In the genomic region with DNA sequence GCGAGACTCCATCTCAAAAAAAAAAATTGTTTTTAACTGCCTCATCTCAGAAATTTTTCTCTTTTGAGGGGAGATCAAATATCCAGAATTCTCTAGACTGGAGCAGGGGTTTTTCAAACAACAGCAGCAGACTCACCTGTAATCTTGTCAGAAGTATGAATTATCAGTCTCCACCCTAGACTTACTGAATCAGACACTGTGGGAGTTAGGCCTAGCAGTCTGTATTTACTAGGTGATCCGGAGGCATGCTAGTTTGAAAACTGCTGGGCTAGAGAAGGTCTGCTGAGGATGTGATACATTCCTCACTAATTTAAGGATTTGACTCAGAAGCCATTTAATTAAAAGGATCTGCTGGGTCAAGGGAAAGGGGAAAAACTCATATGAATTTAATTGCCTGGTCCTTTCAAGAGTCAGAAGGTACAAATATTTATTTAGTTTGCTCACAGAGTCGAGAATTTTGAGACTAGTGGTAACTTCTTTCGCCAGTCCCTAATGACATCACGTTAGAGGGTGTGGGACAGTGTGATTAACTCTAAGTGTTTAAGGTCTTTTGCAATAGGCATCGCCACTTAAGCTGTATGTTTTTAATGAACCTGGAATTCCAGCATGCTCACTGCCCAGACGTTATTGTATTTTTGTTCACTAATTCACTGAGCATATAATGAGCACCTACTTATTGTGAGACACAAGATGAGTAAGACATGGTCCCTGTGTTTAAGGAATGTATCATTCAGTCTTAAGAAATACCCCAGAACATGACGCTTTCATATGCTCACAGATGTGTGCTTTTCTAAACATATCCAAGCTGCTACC, we compare ENCODE assay signal across 16 cellular contexts. TPM values are rescaled to one million over a fixed set of nuclear protein-coding genes. Genes with fewer than 3 reads are reported as not detected.
A peak's percentile ranks its signal among the peaks of the same experiment; 100 is the strongest.
DNase-seq lines count a peak whose midpoint lies in the region; ATAC-seq, FAIRE-seq and TF ChIP-seq lines count a peak whose summit lies in the region.
"Had no signal": no experiment of that assay in that cellular context is flagged by ENCODE, and none has a peak within 500 bp of the region (broad histone marks: within the 10 kb centered on the region; RNA-seq: fewer than 3 reads in every experiment).

No MANE protein-coding gene starts in this region.

- peak; percentile 92 for FAIRE-seq in A549 (lab: Jason Lieb, UNC)
- no peak for FAIRE-seq in GM12878 (lab: Jason Lieb, UNC)

- H3K4me1 ChIP-seq in A549 = peaks cover 36% of the 10 kb centered on the region
- peaks cover 11% of the 10 kb centered on the region; the same call in 1 of the 2 replicates for H3K4me1 ChIP-seq in GM12878 (ENCODE audit: control insufficient read depth, insufficient read depth, low read length)
- no peaks in the 10 kb centered on the region for H3K4me1 ChIP-seq in gastroesophageal sphincter
- H3K4me1 ChIP-seq: HAP-1 had no signal

- intact Hi-C loops in GM12878 (cut with micrococcal nuclease; ENCODE audit: unreplicated experiment) = no loop called here

- H3K79me2 ChIP-seq in GM12878 (ENCODE audit: control insufficient read depth, insufficient read depth, low read length) = no peaks in the 10 kb centered on the region

- 32% methylated on average over 8 of the region's 8 CpGs for WGBS in A549 (ENCODE audit: missing lambda C conversion rate)
- WGBS in GM12878 (ENCODE audit: insufficient coverage, insufficient replicate concordance, low lambda C conversion rate, missing lambda C conversion rate) = 91% methylated on average over 8 of the region's 8 CpGs
- 62 to 77% methylated on average over 7 to 8 of the region's 8 CpGs for WGBS in gastroesophageal sphincter (ENCODE audit: low coverage in 1 of 2), 2 donors

- peak overlapping the region; percentile 28; the same call in 1 of the 2 replicates for H3K4me3 Mint-ChIP-seq in HFFc6
- no peak overlapping the region for H3K4me3 Mint-ChIP-seq in activated T-cell treated with anti-CD3 and anti-CD28 coated beads, Interleukin-2, amount 50 U/mL, for 24 hours
- H3K4me3 Mint-ChIP-seq: nephron had no signal

- POLR2A ChIA-PET in A549 (lab: Yijun Ruan, JAX) = interaction anchor here (1.0 kb wide), 1 partner anchor 50 kb away, joined by 5 read pairs; a partner anchor contains a TSS
- POLR2A ChIA-PET in GM12878 (lab: Charles Lee) = no interaction called here

- TSS peak; percentile 33 for BruUV-seq in GM12878 (replicated peaks; lab: Mats Ljungman, UMichigan)

- TF ChIP-seq EP300 in A549 (IDR thresholded peaks at IDR 0.05) (no peak), GM12878 (IDR thresholded peaks at IDR 0.05; ENCODE audit: borderline replicate concordance in 1 of 2, control insufficient read depth in 1 of 2, low read depth in 2 of 2, low read length in 2 of 2) (no peak), gastroesophageal sphincter (IDR thresholded peaks at IDR 0.05) (no peak)

- H3K27me3 ChIP-seq in GM12878 (replicated peaks in 1 of 2; ENCODE audit: control insufficient read depth in 2 of 2, insufficient read depth in 2 of 2, low read length in 1 of 2) (no peaks in the 10 kb centered on the region), gastroesophageal sphincter (no peaks in the 10 kb centered on the region)

- RAD21 ChIA-PET in GM12878 (lab: Charles Lee; ENCODE audit: unreplicated experiment) = no interaction called here

- no peaks in the 10 kb centered on the region for H4K20me1 ChIP-seq in GM12878 (ENCODE audit: control insufficient read depth, insufficient read depth)

- H3K9ac ChIP-seq in GM12878 (ENCODE audit: control insufficient read depth, insufficient read depth, low read length) = no peak overlapping the region

- H3K9me3 ChIP-seq in A549 = no peaks in the 10 kb centered on the region
- H3K9me3 ChIP-seq in GM12878 (replicated peaks; ENCODE audit: control insufficient read depth, insufficient read depth, low read length) = no peaks in the 10 kb centered on the region; the same call in 2 of the 3 replicates
- H3K9me3 ChIP-seq in gastroesophageal sphincter = no peaks in the 10 kb centered on the region
- H3K9me3 ChIP-seq: HAP-1 had no signal

- TF ChIP-seq RAD21 in A549 (conservative IDR thresholded peaks at IDR 0.05 in 1 of 2, IDR thresholded peaks at IDR 0.05 in 1 of 2) = no peak
- no peak for TF ChIP-seq RAD21 in GM12878 (IDR thresholded peaks at IDR 0.05; ENCODE audit: insufficient read depth, low read depth, low read length)

- TF ChIP-seq CTCF in A549 (IDR thresholded peaks at IDR 0.05) (no peak), HFFc6 (IDR thresholded peaks at IDR 0.05) (no peak), GM12878 (IDR thresholded peaks at IDR 0.05 in 2 of 3, conservative IDR thresholded peaks at IDR 0.05 in 1 of 3; ENCODE audit: control insufficient read depth in 2 of 3, extremely low read depth in 1 of 3, insufficient read depth in 1 of 3, low read depth in 3 of 3, low read length in 3 of 3) (no peak), gastroesophageal sphincter (IDR thresholded peaks at IDR 0.05) (no peak)

- H2AFZ ChIP-seq in GM12878 (ENCODE audit: control insufficient read depth, low read depth, low read length) = no peak overlapping the region

- in situ Hi-C loops in GM12878 (cut with MboI) = no loop called here

- DNase-seq in A549 (ENCODE audit: low read depth in 1 of 2, low spot score in 1 of 2) (peak in 1 of 2 experiments; percentile 45), HFFc6 (peak; percentile 76), GM12878 (ENCODE audit: low read depth, low spot score) (no peak), NCI-H128 (lab: John Stamatoyannopoulos, UW; ENCODE audit: unreplicated experiment) (no peak)
- no peak for DNase-seq in activated effector memory CD4-positive, alpha-beta T cell treated with anti-CD3 and anti-CD28 coated beads, Interleukin-2, amount 50 U/mL, for 16 hours
- DNase-seq in activated T-cell treated with anti-CD3 and anti-CD28 coated beads, Interleukin-2, amount 50 U/mL, for 24 hours = no peak
- DNase-seq: aorta; islet precursor cell; NCI-H2171; Right ventricle myocardium superior; stimulated activated naive CD4-positive, alpha-beta T cell treated with Interleukin-2 at 50 U/mL for 16 hours had no signal

- H3K4me3 ChIP-seq in A549 (no peak overlapping the region), GM12878 (no peak overlapping the region), gastroesophageal sphincter (no peak overlapping the region)
- H3K4me3 ChIP-seq: HAP-1 had no signal

- H3K36me3 Mint-ChIP-seq in HFFc6 (ENCODE audit: low read depth) = peaks cover 45% of the 10 kb centered on the region
- H3K36me3 Mint-ChIP-seq in activated T-cell treated with anti-CD3 and anti-CD28 coated beads, Interleukin-2, amount 50 U/mL, for 24 hours (ENCODE audit: low read depth) = peaks cover 64% of the 10 kb centered on the region

- H3K36me3 ChIP-seq in GM12878 (ENCODE audit: control insufficient read depth in 2 of 2, insufficient read depth in 2 of 2, low read length in 1 of 2) (peaks cover 2 to 30% of the 10 kb centered on the region in 2 experiments), gastroesophageal sphincter (peaks cover 0 to 100% of the 10 kb centered on the region in 2 donors)

- peak overlapping the region; percentile 34 to 44 for H3K27ac ChIP-seq in A549
- no peak overlapping the region for H3K27ac ChIP-seq in GM12878 (ENCODE audit: control insufficient read depth, insufficient read depth)
- H3K27ac ChIP-seq in gastroesophageal sphincter = peak overlapping the region in 2 of 4 donors; percentile 8
- H3K27ac ChIP-seq: VCaP had no signal

- SMC1A ChIA-PET in GM12878 (lab: Charles Lee; ENCODE audit: uncharacterized antibody, unreplicated experiment) = interaction anchor here (0.7 to 1.3 kb wide), 5 partner anchors 9 to 55 kb away, joined by 3 to 5 read pairs (median 3); no protein-coding TSS in a partner anchor

- no peaks in the 10 kb centered on the region for H3K9me3 Mint-ChIP-seq in HFFc6
- no peaks in the 10 kb centered on the region for H3K9me3 Mint-ChIP-seq in activated T-cell treated with anti-CD3 and anti-CD28 coated beads, Interleukin-2, amount 50 U/mL, for 24 hours
- H3K9me3 Mint-ChIP-seq: nephron had no signal

- H3K27me3 Mint-ChIP-seq in HFFc6 (ENCODE audit: insufficient read depth) = no peaks in the 10 kb centered on the region; the same call in 1 of the 2 replicates
- no peaks in the 10 kb centered on the region for H3K27me3 Mint-ChIP-seq in activated T-cell treated with anti-CD3 and anti-CD28 coated beads, Interleukin-2, amount 50 U/mL, for 24 hours

- peak overlapping the region; percentile 85 for H3K27ac Mint-ChIP-seq in HFFc6
- H3K27ac Mint-ChIP-seq in activated T-cell treated with anti-CD3 and anti-CD28 coated beads, Interleukin-2, amount 50 U/mL, for 24 hours = no peak overlapping the region
- H3K27ac Mint-ChIP-seq: nephron had no signal

- H3K4me1 Mint-ChIP-seq in HFFc6 (ENCODE audit: low read depth) = peaks cover 38% of the 10 kb centered on the region
- peaks cover 7% of the 10 kb centered on the region for H3K4me1 Mint-ChIP-seq in activated T-cell treated with anti-CD3 and anti-CD28 coated beads, Interleukin-2, amount 50 U/mL, for 24 hours (ENCODE audit: low read depth)
- H3K4me1 Mint-ChIP-seq: nephron had no signal

- ATAC-seq in A549 (peak; percentile 85 to 95), GM12878 (no peak), gastroesophageal sphincter (peak; percentile 44), HG02870 (IDR thresholded peaks at IDR 0.05; ENCODE audit: unreplicated experiment) (no peak)

- no peak for TF ChIP-seq POLR2A in A549 (IDR thresholded peaks at IDR 0.05; ENCODE audit: low read length)
- TF ChIP-seq POLR2A in GM12878 (IDR thresholded peaks at IDR 0.05; ENCODE audit: low read depth, low read length) = no peak
- TF ChIP-seq POLR2A in gastroesophageal sphincter (IDR thresholded peaks at IDR 0.05) = no peak

- peak overlapping the region; percentile 49 for H3K4me2 ChIP-seq in A549
- no peak overlapping the region for H3K4me2 ChIP-seq in GM12878 (ENCODE audit: control insufficient read depth, insufficient read depth)

- CTCF ChIA-PET in A549 (lab: Yijun Ruan, JAX) = interaction anchor here (0.5 to 5.4 kb wide), 12 partner anchors 10 to 162 kb away, joined by 3 to 19 read pairs (median 3); no protein-coding TSS in a partner anchor
- CTCF ChIA-PET in GM12878 (lab: Yijun Ruan, JAX) = interaction anchor here (0.6 to 1.5 kb wide), 5 partner anchors 8 to 251 kb away, joined by 3 to 4 read pairs (median 3); no protein-coding TSS in a partner anchor

RNA-seq across cellular contexts. Expression of a gene that starts 14.2 kb away (rescaled TPM):
- polyA plus RNA-seq in A549 (2011; rRNA removed) (33.7 and 59.6 TPM in 2 replicates), A549 (2017; fragmentation: RNase III; extraction: RNeasy Plus Mini Kit Qiagen cat#74134 plus additional on column Dnase treatment) (25.8 to 27.3 TPM (median 26.7 TPM) in 3 replicates), GM12878 (2011; rRNA removed) (56.1 and 76.6 TPM in 2 replicates), GM12878 (2014; fragmentation: Illumina TruSeq; extraction: Trizol) (43.1 and 63.1 TPM in 2 replicates), GM12878 (2014; fragmentation: Nextera tagmentation; extraction: Ambion mirVana) (1 to 10 TPM; 3.0 to 6.4 TPM), GM12878 (2014; rRNA removed) (35.0 and 38.5 TPM in 2 replicates), GM12878 (2016; fragmentation: Nextera tagmentation; extraction: Ambion mirVana) (10 to 100 TPM; 28.3 to 33.4 TPM)
- polyA plus RNA-seq in A549 (2012; cell fraction: cytosol; rRNA removed) = 36.3 and 39.6 TPM in 2 replicates
- polyA plus RNA-seq in A549 (2012; cell fraction: nucleus; rRNA removed) = 219 and 262 TPM in 2 replicates
- 115 and 146 TPM in 2 replicates for polyA minus RNA-seq in A549 (2011; rRNA and poly(A)+ RNA removed)
- total RNA-seq in HFFc6 (2021; fragmentation: NEBNext Ultra II Directional; extraction: Animal tissue kit (Norgen Biotek cat#: 25700)) = 10 to 100 TPM; 29.6 to 56.7 (median 37.1) TPM
- 478 and 487 TPM in 2 replicates for total RNA-seq in GM12878 (2013; cell fraction: nucleolus; rRNA removed)
- total RNA-seq in GM12878 (2014; rRNA removed) (26.2 and 32.9 TPM in 2 replicates), GM12878 (2014; rRNA removed; fragmentation: Illumina TruSeq; extraction: Trizol) (21.8 and 23.4 TPM in 2 replicates), GM12878 (2021) (42.6 and 50.3 TPM in 2 replicates), gastroesophageal sphincter (10 to 100 TPM; 47.5 to 84.5 (median 65.4) TPM)
- polyA plus RNA-seq in GM12878 (2011; ENCODE audit: low read depth) = 27.2 TPM
- polyA plus RNA-seq in GM12878 (2011; cell fraction: cytosol; rRNA removed) = 87.3 and 102 TPM in 2 replicates
- polyA plus RNA-seq in GM12878 (2011; cell fraction: nucleus; rRNA removed) = 272 and 292 TPM in 2 replicates
- polyA plus RNA-seq in GM12878 (2012) = 35.2 and 37.5 TPM in 2 replicates
- 170 and 189 TPM in 2 replicates for polyA minus RNA-seq in GM12878 (2011; rRNA and poly(A)+ RNA removed)
- polyA minus RNA-seq in GM12878 (2011; cell fraction: cytosol; rRNA and poly(A)+ RNA removed) = 27.9 and 53.3 TPM in 2 replicates
- polyA minus RNA-seq in GM12878 (2011; cell fraction: nucleus; rRNA and poly(A)+ RNA removed) = 149 and 228 TPM in 2 replicates

RNA-seq across cellular contexts. Expression of a gene that starts 49.9 kb away (rescaled TPM):
- polyA plus RNA-seq in A549 (2011; rRNA removed) = 91.4 and 101 TPM in 2 replicates
- 179 and 201 TPM in 2 replicates for polyA plus RNA-seq in A549 (2012; cell fraction: cytosol; rRNA removed)
- polyA plus RNA-seq in A549 (2012; cell fraction: nucleus; rRNA removed) = 194 and 208 TPM in 2 replicates
- 371 to 416 TPM (median 377 TPM) in 3 replicates for polyA plus RNA-seq in A549 (2017; fragmentation: RNase III; extraction: RNeasy Plus Mini Kit Qiagen cat#74134 plus additional on column Dnase treatment)
- 68.0 and 70.8 TPM in 2 replicates for polyA minus RNA-seq in A549 (2011; rRNA and poly(A)+ RNA removed)
- total RNA-seq in HFFc6 (2021; fragmentation: NEBNext Ultra II Directional; extraction: Animal tissue kit (Norgen Biotek cat#: 25700)) = 1,000 to 10,000 TPM; 1,059 to 1,221 (median 1,100) TPM
- total RNA-seq in GM12878 (2013; cell fraction: nucleolus; rRNA removed) = 0.15 TPM in 1 of 2 replicates, not detected in the other
- total RNA-seq in GM12878 (2014; rRNA removed) = 0.27 and 0.40 TPM in 2 replicates
- total RNA-seq in GM12878 (2014; rRNA removed; fragmentation: Illumina TruSeq; extraction: Trizol) = 0.18 and 0.40 TPM in 2 replicates
- total RNA-seq in GM12878 (2021) = 0.93 and 1.1 TPM in 2 replicates
- 0.72 TPM for polyA plus RNA-seq in GM12878 (2011; ENCODE audit: low read depth)
- polyA plus RNA-seq in GM12878 (2011; rRNA removed) = 0.04 and 0.07 TPM in 2 replicates
- 0.01 and 0.05 TPM in 2 replicates for polyA plus RNA-seq in GM12878 (2011; cell fraction: cytosol; rRNA removed)
- polyA plus RNA-seq in GM12878 (2011; cell fraction: nucleus; rRNA removed) = not detected in 2 replicates
- polyA plus RNA-seq in GM12878 (2012) = 1.5 and 2.4 TPM in 2 replicates
- polyA plus RNA-seq in GM12878 (2014; fragmentation: Illumina TruSeq; extraction: Trizol) = 0.22 and 0.34 TPM in 2 replicates
- polyA plus RNA-seq in GM12878 (2014; fragmentation: Nextera tagmentation; extraction: Ambion mirVana) = under 1 TPM; 0.03 to 0.05 TPM
- polyA plus RNA-seq in GM12878 (2014; rRNA removed) = 0.39 and 0.67 TPM in 2 replicates
- polyA plus RNA-seq in GM12878 (2016; fragmentation: Nextera tagmentation; extraction: Ambion mirVana) = under 1 TPM; 0.30 to 0.40 TPM
- not detected in 2 replicates for polyA minus RNA-seq in GM12878 (2011; rRNA and poly(A)+ RNA removed)
- 0.53 and 1.7 TPM in 2 replicates for polyA minus RNA-seq in GM12878 (2011; cell fraction: cytosol; rRNA and poly(A)+ RNA removed)
- polyA minus RNA-seq in GM12878 (2011; cell fraction: nucleus; rRNA and poly(A)+ RNA removed) = 0.29 TPM in 1 of 2 replicates, not detected in the other
- 1,000 to 10,000 TPM in 2 of 4 donors, 100 to 1,000 TPM in 2; 615 to 1,266 (median 897) TPM for total RNA-seq in gastroesophageal sphincter

Comparison
In these comparisons a context has a peak if more than half of its experiments do, and no peak if none do; other contexts are left out.
1. ATAC-seq: peak in A549 (2 of 2) and gastroesophageal sphincter (single experiment); none in GM12878 (single experiment) and HG02870 (single experiment).
2. RNA of a gene that starts 49.9 kb away (total RNA-seq): 1,059 to 1,221 TPM in HFFc6 and 615 to 1,266 TPM in gastroesophageal sphincter; 0.15 to 1.1 TPM in GM12878; every median in the first group is over 100 times any median in the second.